Comparison of ENCODE assay signal across 8 cellular contexts in genomic region chr6:32012941-32013617, GRCh38. TPM values are rescaled to one million over a fixed set of nuclear protein-coding genes. Genes with fewer than 3 reads are reported as not detected.
DNase-seq lines count a peak whose midpoint lies in the region; ATAC-seq and TF ChIP-seq lines count a peak whose summit lies in the region.
"Not testable (repeated sequence)": the region's sequence is repeated elsewhere in the genome, so short reads cannot be mapped to it uniquely, and the experiment has no call there.

No MANE protein-coding gene starts in this region.

- CTCF ChIA-PET in activated naive CD4-positive, alpha-beta T cell treated with anti-CD3 and anti-CD28 coated beads, Interleukin-2, amount 10 ng/mL, durations not matched to agents 7 days and 5 days (lab: Charles Lee) = not testable (repeated sequence)

- not testable (repeated sequence) for H3K4me1 ChIP-seq in RWPE2 (ENCODE audit: insufficient read depth, poor library complexity, severe bottlenecking); liver (ENCODE audit: control insufficient read depth in 4 of 4, insufficient read depth in 4 of 4, low read length in 3 of 4); ovary (ENCODE audit: insufficient read depth); suprapubic skin

- H3K27me3 ChIP-seq in RWPE2 (ENCODE audit: insufficient read depth, poor library complexity, severe bottlenecking); liver (ENCODE audit: control insufficient read depth in 4 of 4, insufficient read depth in 4 of 4, low read length in 3 of 4); ovary; suprapubic skin: not testable (repeated sequence)

- H3K27ac ChIP-seq in RWPE2 (ENCODE audit: poor library complexity, severe bottlenecking); coronary artery; ovary; suprapubic skin: not testable (repeated sequence)
- H3K27ac ChIP-seq in liver (ENCODE audit: low read depth in 1 of 2, low read length in 2 of 2) = peak overlapping the region; percentile 36 to 54

- not testable (repeated sequence) for H3K36me3 ChIP-seq in RWPE2 (ENCODE audit: low read depth); liver (ENCODE audit: control insufficient read depth in 4 of 4, insufficient read depth in 3 of 4, low read depth in 1 of 4, low read length in 3 of 4); ovary; suprapubic skin

- not testable (repeated sequence) for H3K4me1 Mint-ChIP-seq in activated naive CD4-positive, alpha-beta T cell treated with anti-CD3 and anti-CD28 coated beads, Interleukin-2, amount 10 ng/mL, durations not matched to agents 7 days and 5 days

- not testable (repeated sequence) for H3K4me3 ChIP-seq in RWPE2 (ENCODE audit: severe bottlenecking); coronary artery; liver (ENCODE audit: low read depth in 1 of 3, low read length in 3 of 3); ovary; suprapubic skin

- H3K36me3 Mint-ChIP-seq in activated naive CD4-positive, alpha-beta T cell treated with anti-CD3 and anti-CD28 coated beads, Interleukin-2, amount 10 ng/mL, durations not matched to agents 7 days and 5 days = not testable (repeated sequence)

- not testable (repeated sequence) for ATAC-seq in RWPE2 (ENCODE audit: low read depth)

- H3K9me3 Mint-ChIP-seq in activated naive CD4-positive, alpha-beta T cell treated with anti-CD3 and anti-CD28 coated beads, Interleukin-2, amount 10 ng/mL, durations not matched to agents 7 days and 5 days = not testable (repeated sequence)

- not testable (repeated sequence) for TF ChIP-seq CTCF in RWPE2 (IDR thresholded peaks at IDR 0.05; ENCODE audit: poor library complexity, severe bottlenecking); coronary artery (IDR thresholded peaks at IDR 0.05); liver (IDR thresholded peaks at IDR 0.05; ENCODE audit: low read depth, low read length, missing input control); ovary (IDR thresholded peaks at IDR 0.05); suprapubic skin (IDR thresholded peaks at IDR 0.05)

- TF ChIP-seq POLR2A in ovary (IDR thresholded peaks at IDR 0.05); suprapubic skin (IDR thresholded peaks at IDR 0.05): not testable (repeated sequence)

- H3K4me3 Mint-ChIP-seq in activated naive CD4-positive, alpha-beta T cell treated with anti-CD3 and anti-CD28 coated beads, Interleukin-2, amount 10 ng/mL, durations not matched to agents 7 days and 5 days = not testable (repeated sequence)

- not testable (repeated sequence) for TF ChIP-seq RAD21 in liver (IDR thresholded peaks at IDR 0.05)

- not testable (repeated sequence) for H3K9me3 ChIP-seq in RWPE2 (ENCODE audit: severe bottlenecking); liver (ENCODE audit: control insufficient read depth in 4 of 4, low read length in 3 of 4); ovary; suprapubic skin

- TF ChIP-seq EP300 in ovary (IDR thresholded peaks at IDR 0.05); suprapubic skin (IDR thresholded peaks at IDR 0.05): not testable (repeated sequence)

- not testable (repeated sequence) for H3K9ac ChIP-seq in liver (ENCODE audit: low read depth in 1 of 2, low read length in 2 of 2)

- intact Hi-C loops in cardiac septum (cut with DNase I); ovary (cut with DNase I): not testable (repeated sequence)

- H3K27ac Mint-ChIP-seq in activated naive CD4-positive, alpha-beta T cell treated with anti-CD3 and anti-CD28 coated beads, Interleukin-2, amount 10 ng/mL, durations not matched to agents 7 days and 5 days = not testable (repeated sequence)

- DNase-seq in A172 (ENCODE audit: low spot score) (peak; percentile 22), RWPE2 (ENCODE audit: low spot score) (peak; percentile 46), coronary artery (ENCODE audit: low spot score) (peak; percentile 69), cardiac septum (ENCODE audit: low spot score) (peak; percentile 66), ovary (peak; percentile 43 to 74 (median 64)), suprapubic skin (ENCODE audit: low spot score in 2 of 2) (peak; percentile 56 to 61)
- DNase-seq in activated naive CD4-positive, alpha-beta T cell treated with anti-CD3 and anti-CD28 coated beads, Interleukin-2, amount 10 ng/mL, durations not matched to agents 7 days and 5 days = peak; percentile 19

- H3K27me3 Mint-ChIP-seq in activated naive CD4-positive, alpha-beta T cell treated with anti-CD3 and anti-CD28 coated beads, Interleukin-2, amount 10 ng/mL, durations not matched to agents 7 days and 5 days = not testable (repeated sequence)

- 67% methylated on average over 17 of the region's 17 CpGs for WGBS in liver
- 53 to 64% (median 61%) methylated on average over 14 to 17 of the region's 17 CpGs for WGBS in ovary, 3 donors
- 80% methylated on average over 12 of the region's 17 CpGs for WGBS in suprapubic skin

RNA-seq across cellular contexts. Expression of gene C4B, which starts 1.5 kb away (rescaled TPM):
- total RNA-seq in A172 (2014; rRNA removed; shearing (Covaris generic)) = 0.62 and 2.5 TPM in 2 replicates
- total RNA-seq in cardiac septum (92.4 TPM), liver (1,000 to 10,000 TPM in 1 of 2 donors, 100 to 1,000 TPM in 1; 666 to 1,114 TPM), ovary (1,000 to 10,000 TPM in 1 of 7 donors, 100 to 1,000 TPM in 6; 163 to 1,673 (median 271) TPM), suprapubic skin (1 to 10 TPM; 1.3 to 9.4 (median 5.1) TPM)
- polyA plus RNA-seq in liver (1,000 to 10,000 TPM; 1,699 to 3,560 TPM), ovary (100 to 1,000 TPM in 1 of 2 donors, 10 to 100 TPM in 1; 97.4 to 326 TPM)

RNA-seq across cellular contexts. Expression of gene CYP21A2, which starts 25.1 kb away (rescaled TPM):
- 0.05 TPM in 1 of 2 replicates, not detected in the other for total RNA-seq in A172 (2014; rRNA removed; shearing (Covaris generic))
- total RNA-seq in cardiac septum (2.0 TPM), liver (10 to 100 TPM in 1 of 2 donors, 1 to 10 TPM in 1; 1.7 to 29.6 TPM), ovary (10 to 100 TPM in 1 of 7 donors, 1 to 10 TPM in 6; 2.4 to 21.7 (median 8.8) TPM), suprapubic skin (1 to 10 TPM in 1 of 4 donors, under 1 TPM in 1, not detected in 2; 0.39 to 2.3 TPM)
- polyA plus RNA-seq in liver (10 to 100 TPM in 1 of 2 donors, 1 to 10 TPM in 1; 6.9 to 29.7 TPM), ovary (1 to 10 TPM; 1.9 to 4.8 TPM)

RNA-seq across cellular contexts. Expression of gene C4A, which starts 31.2 kb away (rescaled TPM):
- 1.2 and 1.6 TPM in 2 replicates for total RNA-seq in A172 (2014; rRNA removed; shearing (Covaris generic))
- total RNA-seq in cardiac septum (131 TPM), liver (1,000 to 10,000 TPM in 1 of 2 donors, 100 to 1,000 TPM in 1; 410 to 1,584 TPM), ovary (1,000 to 10,000 TPM in 1 of 7 donors, 100 to 1,000 TPM in 6; 147 to 1,617 (median 248) TPM), suprapubic skin (10 to 100 TPM in 1 of 4 donors, 1 to 10 TPM in 3; 4.0 to 10.2 (median 5.3) TPM)
- polyA plus RNA-seq in liver (1,000 to 10,000 TPM; 1,485 to 2,903 TPM), ovary (100 to 1,000 TPM; 114 to 324 TPM)

RNA-seq across cellular contexts. Expression of gene DXO, which starts 41.1 kb away (rescaled TPM):
- total RNA-seq in A172 (2014; rRNA removed; shearing (Covaris generic)) = 16.4 and 17.9 TPM in 2 replicates
- total RNA-seq in cardiac septum (14.0 TPM), liver (10 to 100 TPM in 1 of 2 donors, 1 to 10 TPM in 1; 4.5 to 11.0 TPM), ovary (10 to 100 TPM; 22.3 to 42.8 (median 26.7) TPM), suprapubic skin (10 to 100 TPM; 13.1 to 25.3 (median 16.4) TPM)
- polyA plus RNA-seq in liver (1 to 10 TPM; 8.9 to 9.7 TPM), ovary (10 to 100 TPM; 11.7 to 29.3 TPM)

RNA-seq across cellular contexts. Expression of gene SKIC2, which starts 54.1 kb away (rescaled TPM):
- 26.0 and 29.9 TPM in 2 replicates for total RNA-seq in A172 (2014; rRNA removed; shearing (Covaris generic))
- total RNA-seq in cardiac septum = 33.2 TPM
- 10 to 100 TPM; 34.7 to 57.6 TPM for total RNA-seq in liver
- 10 to 100 TPM; 26.7 to 34.3 TPM for polyA plus RNA-seq in liver
- total RNA-seq in ovary = 10 to 100 TPM; 37.2 to 59.4 (median 51.5) TPM
- 10 to 100 TPM; 24.6 to 36.3 TPM for polyA plus RNA-seq in ovary
- total RNA-seq in suprapubic skin = 10 to 100 TPM; 31.3 to 60.4 (median 49.3) TPM

Comparison
In these comparisons a context has a peak if more than half of its experiments do, and no peak if none do; other contexts are left out.
1. DNase-seq: peak in every context shown above with its lines; median percentile 69 in coronary artery; 66 in cardiac septum; 64 in ovary; 58 in suprapubic skin; 46 in RWPE2; 22 in A172; 19 in activated naive CD4-positive, alpha-beta T cell treated with anti-CD3 and anti-CD28 coated beads, Interleukin-2, amount 10 ng/mL, durations not matched to agents 7 days and 5 days.
2. RNA of gene C4A, which starts 31.2 kb away (total RNA-seq): 410 to 1,584 TPM in liver, 147 to 1,617 TPM in ovary and 131 TPM in cardiac septum (single experiment); 4.0 to 10.2 TPM in suprapubic skin and 1.2 to 1.6 TPM in A172; every median in the first group is over 10 times any median in the second.